17 cellular contexts compared by ENCODE assay signal in genomic region chr4:110486226-110486625, GRCh38. TPM values are rescaled to one million over a fixed set of nuclear protein-coding genes. Genes with fewer than 3 reads are reported as not detected.
"Had no signal": no experiment of that assay in that cellular context is flagged by ENCODE, and none has a peak within 500 bp of the region (broad histone marks: within the 10 kb centered on the region; RNA-seq: fewer than 3 reads in every experiment).

No MANE protein-coding gene starts in this region.

- H3K36me3 ChIP-seq: neutrophil, SJCRH30, stomach, upper lobe of left lung had no signal

- H3K27ac ChIP-seq: neutrophil, SJCRH30, stomach, upper lobe of left lung had no signal

- H3K9me3 Mint-ChIP-seq: activated T-cell treated with anti-CD3 and anti-CD28 coated beads, Interleukin-2, amount 50 U/mL, for 72 hours; effector memory CD8-positive, alpha-beta T cell; naive B cell had no signal

- H3K36me3 Mint-ChIP-seq: activated naive CD8-positive, alpha-beta T cell; naive B cell had no signal

- H3K27me3 ChIP-seq: neutrophil, SJCRH30, upper lobe of left lung had no signal

- H3K4me3 ChIP-seq: SJCRH30, stomach, upper lobe of left lung had no signal

- ATAC-seq: activated T-cell treated with anti-CD3 and anti-CD28 coated beads, Interleukin-2, amount 50 U/mL, for 72 hours; effector memory CD8-positive, alpha-beta T cell; left cardiac atrium had no signal

- H3K27ac Mint-ChIP-seq: activated naive CD8-positive, alpha-beta T cell; activated T-cell treated with anti-CD3 and anti-CD28 coated beads, Interleukin-2, amount 50 U/mL, for 72 hours; effector memory CD8-positive, alpha-beta T cell; naive B cell had no signal

- DNase-seq: activated CD4-positive, CD25-positive, alpha-beta regulatory T cell treated with anti-CD3 and anti-CD28 coated beads, Interleukin-2, amount 50 U/mL, for 72 hours; activated CD8-positive, alpha-beta memory T cell treated with anti-CD3 and anti-CD28 coated beads for 24 hours; activated CD8-positive, alpha-beta memory T cell treated with anti-CD3 and anti-CD28 coated beads, Interleukin-2, amount 50 U/mL, for 48 hours; activated gamma-delta T cell; activated T-cell treated with anti-CD3 and anti-CD28 coated beads, Interleukin-2, amount 50 U/mL, for 72 hours; effector memory CD8-positive, alpha-beta T cell; left cardiac atrium; mammary epithelial cell; naive B cell; SJCRH30; stimulated activated CD4-positive, alpha-beta T cell treated with anti-CD3 and anti-CD28 coated beads, Interleukin-15, amount 100 ng/mL, for 24 hours; stimulated activated CD4-positive, alpha-beta T cell treated with anti-CD3 and anti-CD28 coated beads, Interleukin-2, amount 100 ng/mL, for 48 hours; stomach; upper lobe of left lung had no signal

- FAIRE-seq: islet of Langerhans had no signal

- H3K9me3 ChIP-seq: neutrophil, SJCRH30, stomach, upper lobe of left lung had no signal

- H3K4me3 Mint-ChIP-seq: activated naive CD8-positive, alpha-beta T cell; activated T-cell treated with anti-CD3 and anti-CD28 coated beads, Interleukin-2, amount 50 U/mL, for 72 hours; effector memory CD8-positive, alpha-beta T cell; naive B cell had no signal

RNA-seq across cellular contexts. Expression of gene ENPEP, which starts 10.3 kb away (rescaled TPM):
- total RNA-seq: mammary epithelial cell had no signal
- polyA plus RNA-seq: mammary epithelial cell had no signal
